34 cellular contexts compared by ENCODE assay signal in the genomic region with DNA sequence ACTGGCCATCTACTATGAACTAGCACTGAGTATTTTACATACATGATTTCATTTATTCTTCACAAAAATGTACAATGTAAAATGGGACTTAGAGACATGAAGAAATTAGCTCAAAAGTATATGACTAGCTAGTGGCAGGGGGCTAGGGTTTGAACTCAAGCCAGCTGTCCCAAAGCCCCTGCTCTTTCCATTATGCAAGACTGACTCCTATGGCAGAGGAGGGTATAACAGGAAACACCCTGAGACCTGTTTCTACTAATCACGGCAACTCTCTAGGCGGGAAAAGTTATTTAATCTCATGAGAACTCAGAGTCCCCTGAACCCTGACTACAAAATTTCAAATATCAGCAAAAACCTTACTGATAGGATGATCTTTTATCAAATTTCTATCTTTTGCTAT.
DNase-seq lines count a peak whose midpoint lies in the region; ATAC-seq, FAIRE-seq and TF ChIP-seq lines count a peak whose summit lies in the region.
"Had no signal": no experiment of that assay in that cellular context is flagged by ENCODE, and none has a peak within 500 bp of the region (broad histone marks: within the 10 kb centered on the region; RNA-seq: fewer than 3 reads in every experiment).

No MANE protein-coding gene starts in this region.

- peaks cover 5% of the 10 kb centered on the region for H3K4me1 Mint-ChIP-seq in type B pancreatic cell (ENCODE audit: unreplicated experiment)
- no peaks in the 10 kb centered on the region for H3K4me1 Mint-ChIP-seq in activated T-helper 17 cell treated with anti-CD3 and anti-CD28 coated beads, Interleukin-2, amount 50 U/mL, for 72 hours
- H3K4me1 Mint-ChIP-seq: CD8-positive, alpha-beta memory T cell; natural killer cell; T-helper 17 cell had no signal

- H3K27me3 ChIP-seq in HepG2 (ENCODE audit: control insufficient read depth in 1 of 2, insufficient read depth in 2 of 2, low read length in 2 of 2): no peaks in the 10 kb centered on the region
- H3K27me3 ChIP-seq in right lobe of liver: no peaks in the 10 kb centered on the region
- H3K27me3 ChIP-seq: esophagus muscularis mucosa, heart right ventricle, thyroid gland had no signal

- FAIRE-seq in HepG2 (lab: Jason Lieb, UNC): no peak
- FAIRE-seq: A549 had no signal

- intact Hi-C loops in HepG2 (cut with micrococcal nuclease; ENCODE audit: unreplicated experiment): no loop called here
- intact Hi-C loops in right lobe of liver (cut with DNase I): no loop called here
- intact Hi-C loops in OCI-LY7 (cut with micrococcal nuclease; ENCODE audit: unreplicated experiment): loop anchor here (2.0 to 5.0 kb wide), 2 partner anchors 51 to 85 kb away; no protein-coding TSS in a partner anchor

- H3K27ac ChIP-seq in HepG2 (ENCODE audit: extremely low read length, insufficient read depth, low read length) (no peak overlapping the region), right lobe of liver (no peak overlapping the region), OCI-LY7 (ENCODE audit: low read depth, low read length, poor library complexity, severe bottlenecking) (no peak overlapping the region)
- H3K27ac ChIP-seq: A549, esophagus muscularis mucosa, GM23248, heart right ventricle, SK-N-MC, thyroid gland had no signal

- no peaks in the 10 kb centered on the region for H3K9me3 ChIP-seq in HepG2 (ENCODE audit: low read length)
- H3K9me3 ChIP-seq in right lobe of liver: no peaks in the 10 kb centered on the region
- peaks cover 28% of the 10 kb centered on the region for H3K9me3 ChIP-seq in OCI-LY7 (ENCODE audit: low read length)
- H3K9me3 ChIP-seq: A549, esophagus muscularis mucosa, thyroid gland had no signal

- H3K4me1 ChIP-seq in HepG2 (ENCODE audit: insufficient read depth, low read length): no peaks in the 10 kb centered on the region
- no peaks in the 10 kb centered on the region for H3K4me1 ChIP-seq in right lobe of liver
- peaks cover 42% of the 10 kb centered on the region for H3K4me1 ChIP-seq in OCI-LY7 (ENCODE audit: insufficient read depth, low read length, poor library complexity, severe bottlenecking)
- H3K4me1 ChIP-seq: A549, esophagus muscularis mucosa, thyroid gland had no signal

- TF ChIP-seq RAD21 in HepG2 (CRISPR knock-in tag; IDR thresholded peaks at IDR 0.05): no peak

- BruUV-seq in HepG2 (replicated peaks; lab: Mats Ljungman, UMichigan): no TSS peak
- no TSS peak for BruUV-seq in OCI-LY7 (replicated peaks; lab: Mats Ljungman, UMichigan)

- TF ChIP-seq EP300 in HepG2 (IDR thresholded peaks at IDR 0.05; ENCODE audit: low read depth in 2 of 2, low read length in 2 of 2) (no peak), HepG2 (CRISPR knock-in tag; IDR thresholded peaks at IDR 0.05; ENCODE audit: borderline replicate concordance) (no peak)

- H3K4me3 Mint-ChIP-seq in type B pancreatic cell: no peak overlapping the region
- H3K4me3 Mint-ChIP-seq in activated T-helper 17 cell treated with anti-CD3 and anti-CD28 coated beads, Interleukin-2, amount 50 U/mL, for 72 hours: no peak overlapping the region
- H3K4me3 Mint-ChIP-seq: activated CD4-positive, alpha-beta memory T cell treated with anti-CD3 and anti-CD28 coated beads for 36 hours; activated naive CD4-positive, alpha-beta T cell treated with anti-CD3 and anti-CD28 coated beads for 36 hours; activated T-helper 1 cell treated with anti-CD3 and anti-CD28 coated beads, Interleukin-12 subunit alpha, Interleukin-12 subunit beta, Interleukin-2, Interleukin-4 antibody, amounts not matched to agents 30 ng/mL and 10 ng/mL and 1 ng/mL, durations not matched to agents 14 hours and 24 hours and 36 hours; CD8-positive, alpha-beta memory T cell; natural killer cell; T-helper 17 cell had no signal

- no peak for TF ChIP-seq CTCF in HepG2 (CRISPR knock-in tag; IDR thresholded peaks at IDR 0.05)
- no peak for TF ChIP-seq CTCF in right lobe of liver (IDR thresholded peaks at IDR 0.05)
- peak; percentile 46 for TF ChIP-seq CTCF in OCI-LY7 (conservative IDR thresholded peaks at IDR 0.05; ENCODE audit: low read length)
- TF ChIP-seq CTCF in epithelial cell of proximal tubule (conservative IDR thresholded peaks at IDR 0.05; ENCODE audit: low read depth, low read length): peak; percentile 27
- TF ChIP-seq CTCF in type B pancreatic cell (conservative IDR thresholded peaks at IDR 0.05): peak; percentile 25

- H3K4me2 ChIP-seq in HepG2 (ENCODE audit: low read depth, low read length) (no peak overlapping the region), OCI-LY7 (ENCODE audit: low read length) (no peak overlapping the region)
- H3K4me2 ChIP-seq: A549 had no signal

- H4K20me1 ChIP-seq in HepG2 (ENCODE audit: insufficient read depth, low read length) (no peaks in the 10 kb centered on the region), OCI-LY7 (ENCODE audit: insufficient read depth, low read length) (no peaks in the 10 kb centered on the region)

- H3K9ac ChIP-seq in HepG2 (ENCODE audit: insufficient read depth, low read depth, low read length): no peak overlapping the region
- H3K9ac ChIP-seq: GM23248 had no signal

- TF ChIP-seq POLR2A in HepG2 (IDR thresholded peaks at IDR 0.05; ENCODE audit: insufficient read depth in 1 of 2, low read depth in 2 of 2, low read length in 2 of 2): no peak
- TF ChIP-seq POLR2A in right lobe of liver (IDR thresholded peaks at IDR 0.05): no peak

- ATAC-seq in HepG2: no peak
- no peak for ATAC-seq in right lobe of liver
- no peak for ATAC-seq in activated T-helper 17 cell treated with anti-CD3 and anti-CD28 coated beads, Interleukin-2, amount 50 U/mL, for 72 hours (replicated peaks)
- ATAC-seq in HG03520 (IDR thresholded peaks at IDR 0.05; ENCODE audit: unreplicated experiment): no peak
- ATAC-seq: A549, heart right ventricle, natural killer cell, T-helper 17 cell had no signal

- H3K27me3 Mint-ChIP-seq in type B pancreatic cell: no peaks in the 10 kb centered on the region
- H3K27me3 Mint-ChIP-seq in activated T-helper 17 cell treated with anti-CD3 and anti-CD28 coated beads, Interleukin-2, amount 50 U/mL, for 72 hours: peaks cover 4% of the 10 kb centered on the region
- H3K27me3 Mint-ChIP-seq: activated CD4-positive, alpha-beta memory T cell treated with anti-CD3 and anti-CD28 coated beads for 36 hours; T-helper 17 cell had no signal

- peaks cover 17% of the 10 kb centered on the region for H3K36me3 Mint-ChIP-seq in type B pancreatic cell
- H3K36me3 Mint-ChIP-seq in activated T-helper 17 cell treated with anti-CD3 and anti-CD28 coated beads, Interleukin-2, amount 50 U/mL, for 72 hours (ENCODE audit: low read depth): no peaks in the 10 kb centered on the region
- H3K36me3 Mint-ChIP-seq: activated CD4-positive, alpha-beta memory T cell treated with anti-CD3 and anti-CD28 coated beads for 36 hours; CD8-positive, alpha-beta memory T cell; natural killer cell had no signal

- H3K36me3 ChIP-seq in HepG2 (replicated peaks in 1 of 2; ENCODE audit: control insufficient read depth in 1 of 2, insufficient read depth in 2 of 2, low read length in 2 of 2) (no peaks in the 10 kb centered on the region), right lobe of liver (no peaks in the 10 kb centered on the region), OCI-LY7 (ENCODE audit: insufficient read depth, low read length) (no peaks in the 10 kb centered on the region; the same call in 1 of the 2 replicates)
- H3K36me3 ChIP-seq: esophagus muscularis mucosa, heart right ventricle, thyroid gland had no signal

- no peaks in the 10 kb centered on the region for H3K79me2 ChIP-seq in HepG2 (ENCODE audit: insufficient read depth, low read length)
- H3K79me2 ChIP-seq in OCI-LY7 (ENCODE audit: insufficient read depth, low read depth, low read length): no peaks in the 10 kb centered on the region

- H3K9me2 ChIP-seq in OCI-LY7 (ENCODE audit: insufficient read depth, low read length): no peaks in the 10 kb centered on the region

- CTCF ChIA-PET in HepG2 (lab: Yijun Ruan, JAX; ENCODE audit: low intra/inter-chr PET ratio, low total read pairs) (no interaction called here), OCI-LY7 (lab: Charles Lee; ENCODE audit: unreplicated experiment) (no interaction called here)

- in situ Hi-C loops in HepG2 (cut with HindIII; ENCODE audit: extremely low pct_ligation_motif_present, low pct_unique_long_range_greater_than_20kb): no loop called here

- POLR2A ChIA-PET in HepG2 (lab: Yijun Ruan, JAX) (no interaction called here), OCI-LY7 (lab: Charles Lee) (interaction anchor here (0.5 to 3.8 kb wide), 6 partner anchors 9 to 87 kb away, joined by 3 to 29 read pairs (median 3); no protein-coding TSS in a partner anchor)

- H3K9me3 Mint-ChIP-seq in type B pancreatic cell: peaks cover 12% of the 10 kb centered on the region
- H3K9me3 Mint-ChIP-seq in activated T-helper 17 cell treated with anti-CD3 and anti-CD28 coated beads, Interleukin-2, amount 50 U/mL, for 72 hours: no peaks in the 10 kb centered on the region
- H3K9me3 Mint-ChIP-seq: activated CD4-positive, alpha-beta memory T cell treated with anti-CD3 and anti-CD28 coated beads for 36 hours; activated naive CD4-positive, alpha-beta T cell treated with anti-CD3 and anti-CD28 coated beads for 36 hours; activated T-helper 1 cell treated with anti-CD3 and anti-CD28 coated beads, Interleukin-12 subunit alpha, Interleukin-12 subunit beta, Interleukin-2, Interleukin-4 antibody, amounts not matched to agents 30 ng/mL and 10 ng/mL and 1 ng/mL, durations not matched to agents 14 hours and 24 hours and 36 hours; CD8-positive, alpha-beta memory T cell had no signal

- H3K4me3 ChIP-seq in HepG2 (replicated peaks in 1 of 3; ENCODE audit: insufficient read depth in 1 of 3, low read depth in 2 of 3, low read length in 3 of 3): no peak overlapping the region
- no peak overlapping the region for H3K4me3 ChIP-seq in right lobe of liver
- no peak overlapping the region for H3K4me3 ChIP-seq in OCI-LY7 (ENCODE audit: low read depth, low read length, poor library complexity, severe bottlenecking)
- H3K4me3 ChIP-seq in epithelial cell of proximal tubule (ENCODE audit: low read depth, low read length): no peak overlapping the region
- H3K4me3 ChIP-seq: A549, esophagus muscularis mucosa, GM23248, heart right ventricle, lung, SK-N-MC, thyroid gland had no signal

- no peak overlapping the region for H3K27ac Mint-ChIP-seq in type B pancreatic cell
- no peak overlapping the region for H3K27ac Mint-ChIP-seq in activated T-helper 17 cell treated with anti-CD3 and anti-CD28 coated beads, Interleukin-2, amount 50 U/mL, for 72 hours
- H3K27ac Mint-ChIP-seq: activated CD4-positive, alpha-beta memory T cell treated with anti-CD3 and anti-CD28 coated beads for 36 hours; activated naive CD4-positive, alpha-beta T cell treated with anti-CD3 and anti-CD28 coated beads for 36 hours; activated T-helper 1 cell treated with anti-CD3 and anti-CD28 coated beads, Interleukin-12 subunit alpha, Interleukin-12 subunit beta, Interleukin-2, Interleukin-4 antibody, amounts not matched to agents 30 ng/mL and 10 ng/mL and 1 ng/mL, durations not matched to agents 14 hours and 24 hours and 36 hours; CD8-positive, alpha-beta memory T cell; natural killer cell; T-helper 17 cell had no signal

- no peak overlapping the region for H2AFZ ChIP-seq in HepG2 (ENCODE audit: low read length)
- no peak overlapping the region; the same call in 1 of the 2 replicates for H2AFZ ChIP-seq in OCI-LY7 (ENCODE audit: low read length)
- H2AFZ ChIP-seq: GM23248 had no signal

- WGBS in HepG2 (ENCODE audit: low lambda C conversion rate): 50% methylated on average over 2 of the region's 2 CpGs
- WGBS in right lobe of liver (ENCODE audit: insufficient coverage, low coverage, low lambda C conversion rate, missing lambda C conversion rate): 46% methylated on average over 2 of the region's 2 CpGs

- peak; percentile 1 for DNase-seq in HepG2 (ENCODE audit: low spot score)
- no peak for DNase-seq in right lobe of liver
- DNase-seq in OCI-LY7 (ENCODE audit: low spot score): no peak
- no peak for DNase-seq in epithelial cell of proximal tubule (ENCODE audit: low read depth)
- no peak for DNase-seq in type B pancreatic cell (ENCODE audit: extremely low spot score, unreplicated experiment)
- no peak for DNase-seq in hepatic stellate cell (ENCODE audit: low spot score)
- DNase-seq: activated CD4-positive, alpha-beta memory T cell treated with anti-CD3 and anti-CD28 coated beads for 36 hours; activated CD4-positive, alpha-beta T cell treated with anti-CD3 and anti-CD28 coated beads for 1 hour; activated CD8-positive, alpha-beta memory T cell treated with anti-CD3 and anti-CD28 coated beads, Interleukin-2, amount 50 U/mL, for 4 hours; activated naive CD4-positive, alpha-beta T cell treated with anti-CD3 and anti-CD28 coated beads for 36 hours; AML-193; CD8-positive, alpha-beta memory T cell; central memory CD4-positive, alpha-beta T cell; DMS 273 treated with DMSO at 0.1 percent for 48 hours; foreskin melanocyte; GM23248; heart right ventricle; KBM-7; MM.1S; natural killer cell; NCI-H1105 treated with DMSO at 0.1 percent for 48 hours; NCI-H1930; NCI-H2227 treated with DMSO at 0.1 percent for 48 hours; occipital lobe; stimulated activated CD4-positive, alpha-beta T cell treated with anti-CD3 and anti-CD28 coated beads, Interleukin-4, amount 100 ng/mL, for 24 hours; T-helper 17 cell; thyroid gland had no signal

Comparison
In these comparisons a context has a peak if more than half of its experiments do, and no peak if none do; other contexts are left out.
1. CTCF ChIP-seq: peak in OCI-LY7 (single experiment), epithelial cell of proximal tubule (single experiment) and type B pancreatic cell (single experiment); none in HepG2 (single experiment) and right lobe of liver (0 of 4).